ENCODE assay signal across 11 cellular contexts in the genomic region with DNA sequence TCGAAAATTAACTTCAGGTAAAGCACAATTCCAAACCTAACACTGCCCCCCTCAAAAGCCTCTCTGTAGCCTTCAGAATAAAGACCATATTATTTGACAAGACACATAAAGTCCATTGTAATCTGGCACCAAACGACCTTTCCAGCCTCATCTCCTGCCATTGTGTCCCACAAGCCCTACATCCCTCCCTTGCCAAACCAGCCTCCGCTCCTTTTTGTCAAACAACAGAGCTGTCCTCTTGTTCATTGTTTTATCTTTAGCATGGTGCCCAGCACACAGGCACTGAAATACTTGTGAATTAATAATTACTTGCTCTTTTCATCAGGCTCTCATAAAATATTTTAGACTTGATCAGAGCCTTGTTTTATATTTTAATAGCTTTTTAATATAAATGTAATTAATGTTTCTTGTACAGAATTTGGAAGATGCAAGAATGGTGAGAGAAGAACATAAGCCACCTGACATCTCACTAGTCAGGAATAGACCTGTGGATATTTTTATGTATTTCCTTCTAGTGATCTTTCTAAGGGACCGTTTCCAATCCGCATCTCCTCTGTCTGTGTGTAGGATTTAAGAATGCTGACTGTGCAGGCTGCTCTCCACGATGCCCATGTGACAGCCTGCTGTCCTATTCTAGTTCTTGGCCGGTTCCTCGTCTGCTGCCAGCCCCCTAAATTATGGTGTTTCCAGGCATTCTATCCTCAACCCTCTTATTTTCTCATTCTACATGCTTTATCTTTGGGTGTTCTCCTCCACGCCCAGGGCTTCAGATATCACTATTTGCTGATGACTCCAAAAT. TPM values are rescaled to one million over a fixed set of nuclear protein-coding genes. Genes with fewer than 3 reads are reported as not detected.
A peak's percentile ranks its signal among the peaks of the same experiment; 100 is the strongest.
DNase-seq lines count a peak whose midpoint lies in the region; ATAC-seq, FAIRE-seq and TF ChIP-seq lines count a peak whose summit lies in the region.
"Had no signal": no experiment of that assay in that cellular context is flagged by ENCODE, and none has a peak within 500 bp of the region (broad histone marks: within the 10 kb centered on the region; RNA-seq: fewer than 3 reads in every experiment).

No MANE protein-coding gene starts in this region.

- POLR2A ChIA-PET in HepG2 (lab: Yijun Ruan, JAX) = no interaction called here

- DNase-seq in activated CD4-positive, alpha-beta T cell treated with anti-CD3 and anti-CD28 coated beads for 48 hours = peak; percentile 32
- DNase-seq in activated CD4-positive, alpha-beta T cell treated with anti-CD3 and anti-CD28 coated beads for 1 hour = no peak
- DNase-seq in activated naive CD8-positive, alpha-beta T cell treated with anti-CD3 and anti-CD28 coated beads for 36 hours = no peak
- peak; percentile 34 for DNase-seq in HepG2 (ENCODE audit: low spot score)
- DNase-seq in effector CD4-positive, alpha-beta T cell = no peak
- DNase-seq in NCI-H1092 (lab: John Stamatoyannopoulos, UW) = no peak
- DNase-seq: NCI-H510A treated with DMSO at 0.1 percent for 48 hours had no signal

- peak overlapping the region; percentile 98 for H3K4me3 Mint-ChIP-seq in activated naive CD8-positive, alpha-beta T cell treated with anti-CD3 and anti-CD28 coated beads for 36 hours

- H3K9me3 ChIP-seq in HepG2 (ENCODE audit: low read length) (no peaks in the 10 kb centered on the region), subcutaneous abdominal adipose tissue (ENCODE audit: control insufficient read depth in 5 of 5, low read length in 5 of 5) (no peaks in the 10 kb centered on the region)

- peaks cover 43% of the 10 kb centered on the region for H3K36me3 Mint-ChIP-seq in activated naive CD8-positive, alpha-beta T cell treated with anti-CD3 and anti-CD28 coated beads for 36 hours

- no TSS peak for BruUV-seq in HepG2 (replicated peaks; lab: Mats Ljungman, UMichigan)

- H3K4me3 ChIP-seq in HepG2 (replicated peaks in 1 of 3; ENCODE audit: insufficient read depth in 1 of 3, low read depth in 2 of 3, low read length in 3 of 3) (no peak overlapping the region), subcutaneous abdominal adipose tissue (ENCODE audit: low read depth in 1 of 5, low read length in 5 of 5) (no peak overlapping the region)

- H3K27me3 ChIP-seq in HepG2 (ENCODE audit: control insufficient read depth in 1 of 2, insufficient read depth in 2 of 2, low read length in 2 of 2) = no peaks in the 10 kb centered on the region; a peak in 1 of 5 replicates
- no peaks in the 10 kb centered on the region for H3K27me3 ChIP-seq in subcutaneous abdominal adipose tissue (ENCODE audit: control insufficient read depth in 5 of 5, insufficient read depth in 4 of 5, low read length in 5 of 5)

- peak overlapping the region; percentile 76; the same call in 1 of the 2 replicates for H3K4me2 ChIP-seq in HepG2 (ENCODE audit: low read depth, low read length)

- ATAC-seq in HepG2 (no peak), GM21737 (IDR thresholded peaks at IDR 0.05; ENCODE audit: unreplicated experiment) (no peak)
- ATAC-seq: sciatic nerve had no signal

- no peaks in the 10 kb centered on the region for H3K27me3 Mint-ChIP-seq in activated naive CD8-positive, alpha-beta T cell treated with anti-CD3 and anti-CD28 coated beads for 36 hours

- H3K4me1 ChIP-seq in HepG2 (ENCODE audit: insufficient read depth, low read length) (peaks cover 41% of the 10 kb centered on the region), subcutaneous abdominal adipose tissue (ENCODE audit: control insufficient read depth in 5 of 5, insufficient read depth in 5 of 5, low read length in 5 of 5) (peaks cover 6 to 43% (median 25%) of the 10 kb centered on the region in 5 donors)

- in situ Hi-C loops in HepG2 (cut with HindIII; ENCODE audit: extremely low pct_ligation_motif_present, low pct_unique_long_range_greater_than_20kb) = no loop called here

- CTCF ChIA-PET in HepG2 (lab: Yijun Ruan, JAX; ENCODE audit: low intra/inter-chr PET ratio, low total read pairs) = no interaction called here

- H3K27ac Mint-ChIP-seq in activated naive CD8-positive, alpha-beta T cell treated with anti-CD3 and anti-CD28 coated beads for 36 hours = peak overlapping the region; percentile 100

- no peak for TF ChIP-seq POLR2A in HepG2 (IDR thresholded peaks at IDR 0.05; ENCODE audit: insufficient read depth in 1 of 2, low read depth in 2 of 2, low read length in 2 of 2)

- peaks cover 45% of the 10 kb centered on the region for H3K4me1 Mint-ChIP-seq in activated naive CD8-positive, alpha-beta T cell treated with anti-CD3 and anti-CD28 coated beads for 36 hours

- intact Hi-C loops in HepG2 (cut with micrococcal nuclease; ENCODE audit: unreplicated experiment) = loop anchor here (1.0 to 10.0 kb wide), 2 partner anchors 167 to 209 kb away; a partner anchor contains a TSS

- H4K20me1 ChIP-seq in HepG2 (ENCODE audit: insufficient read depth, low read length) = no peaks in the 10 kb centered on the region

- H3K36me3 ChIP-seq in HepG2 (replicated peaks in 1 of 2; ENCODE audit: control insufficient read depth in 1 of 2, insufficient read depth in 2 of 2, low read length in 2 of 2) (no peaks in the 10 kb centered on the region), subcutaneous abdominal adipose tissue (ENCODE audit: control insufficient read depth in 5 of 5, insufficient read depth in 5 of 5, low read length in 5 of 5) (peaks cover 0 to 2% (median 0%) of the 10 kb centered on the region in 5 donors)

- no peaks in the 10 kb centered on the region for H3K9me3 Mint-ChIP-seq in activated naive CD8-positive, alpha-beta T cell treated with anti-CD3 and anti-CD28 coated beads for 36 hours

- no peak overlapping the region for H2AFZ ChIP-seq in HepG2 (ENCODE audit: low read length)

- TF ChIP-seq EP300 in HepG2 (IDR thresholded peaks at IDR 0.05; ENCODE audit: low read depth in 2 of 2, low read length in 2 of 2) (no peak), HepG2 (CRISPR knock-in tag; IDR thresholded peaks at IDR 0.05; ENCODE audit: borderline replicate concordance) (no peak)

- no peak for TF ChIP-seq RAD21 in HepG2 (CRISPR knock-in tag; IDR thresholded peaks at IDR 0.05)

- TF ChIP-seq CTCF in HepG2 (CRISPR knock-in tag; IDR thresholded peaks at IDR 0.05) = no peak

- H3K27ac ChIP-seq in HepG2 (ENCODE audit: extremely low read length, insufficient read depth, low read length) = no peak overlapping the region
- H3K27ac ChIP-seq in subcutaneous abdominal adipose tissue (ENCODE audit: low read depth, low read length) = peak overlapping the region; percentile 100

- FAIRE-seq in HepG2 (lab: Jason Lieb, UNC) = no peak
- FAIRE-seq: TTC549 had no signal

- WGBS in HepG2 (ENCODE audit: low lambda C conversion rate) = 79% methylated on average over 9 of the region's 9 CpGs

- H3K9ac ChIP-seq in HepG2 (ENCODE audit: insufficient read depth, low read depth, low read length) (no peak overlapping the region), subcutaneous abdominal adipose tissue (ENCODE audit: low read length in 5 of 5) (no peak overlapping the region)

- H3K79me2 ChIP-seq in HepG2 (ENCODE audit: insufficient read depth, low read length) = peaks cover 22% of the 10 kb centered on the region

TF ChIP-seq in HepG2, 621 proteins besides CTCF, POLR2A, EP300 and RAD21 (continues in another document):
- TF ChIP-seq, protein P1, sequence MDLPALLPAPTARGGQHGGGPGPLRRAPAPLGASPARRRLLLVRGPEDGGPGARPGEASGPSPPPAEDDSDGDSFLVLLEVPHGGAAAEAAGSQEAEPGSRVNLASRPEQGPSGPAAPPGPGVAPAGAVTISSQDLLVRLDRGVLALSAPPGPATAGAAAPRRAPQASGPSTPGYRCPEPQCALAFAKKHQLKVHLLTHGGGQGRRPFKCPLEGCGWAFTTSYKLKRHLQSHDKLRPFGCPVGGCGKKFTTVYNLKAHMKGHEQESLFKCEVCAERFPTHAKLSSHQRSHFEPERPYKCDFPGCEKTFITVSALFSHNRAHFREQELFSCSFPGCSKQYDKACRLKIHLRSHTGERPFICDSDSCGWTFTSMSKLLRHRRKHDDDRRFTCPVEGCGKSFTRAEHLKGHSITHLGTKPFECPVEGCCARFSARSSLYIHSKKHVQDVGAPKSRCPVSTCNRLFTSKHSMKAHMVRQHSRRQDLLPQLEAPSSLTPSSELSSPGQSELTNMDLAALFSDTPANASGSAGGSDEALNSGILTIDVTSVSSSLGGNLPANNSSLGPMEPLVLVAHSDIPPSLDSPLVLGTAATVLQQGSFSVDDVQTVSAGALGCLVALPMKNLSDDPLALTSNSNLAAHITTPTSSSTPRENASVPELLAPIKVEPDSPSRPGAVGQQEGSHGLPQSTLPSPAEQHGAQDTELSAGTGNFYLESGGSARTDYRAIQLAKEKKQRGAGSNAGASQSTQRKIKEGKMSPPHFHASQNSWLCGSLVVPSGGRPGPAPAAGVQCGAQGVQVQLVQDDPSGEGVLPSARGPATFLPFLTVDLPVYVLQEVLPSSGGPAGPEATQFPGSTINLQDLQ (CRISPR knock-in tag; IDR thresholded peaks at IDR 0.05) = no peak
- TF ChIP-seq HNF4A (CRISPR knock-in tag; IDR thresholded peaks at IDR 0.05) (no peak), SOX13 (IDR thresholded peaks at IDR 0.05) (no peak), SOX13 (CRISPR knock-in tag; conservative IDR thresholded peaks at IDR 0.05 in 1 of 2, IDR thresholded peaks at IDR 0.05 in 1 of 2) (peak in 1 of 2 experiments; percentile 71; a peak in 2 of 4 replicates)

RNA-seq across cellular contexts. Expression of a gene that starts 3.0 kb away (rescaled TPM):
- 10 to 100 TPM; 49.1 to 61.4 TPM for total RNA-seq in activated naive CD8-positive, alpha-beta T cell treated with anti-CD3 and anti-CD28 coated beads for 36 hours
- total RNA-seq in HepG2 (2016; rRNA removed; fragmentation: Illumina TruSeq; extraction: Trizol) = 15.5 and 24.8 TPM in 2 replicates
- total RNA-seq in HepG2 (2016; cell fraction: cytosol; rRNA removed; fragmentation: Illumina TruSeq; extraction: Trizol; ENCODE audit: low read depth) = 5.4 TPM in 2 replicates
- 17.9 and 20.9 TPM in 2 replicates for total RNA-seq in HepG2 (2016; cell fraction: insoluble cytoplasmic fraction; rRNA removed; fragmentation: Illumina TruSeq; extraction: Trizol)
- total RNA-seq in HepG2 (2016; cell fraction: membrane; rRNA removed; fragmentation: Illumina TruSeq; extraction: Trizol) = 7.7 and 9.9 TPM in 2 replicates
- total RNA-seq in HepG2 (2016; cell fraction: nucleus; rRNA removed; fragmentation: Illumina TruSeq; extraction: Trizol) = 17.7 and 22.0 TPM in 2 replicates
- polyA plus RNA-seq in HepG2 (2011; rRNA removed) = 26.0 and 28.8 TPM in 2 replicates
- polyA plus RNA-seq in HepG2 (2011; cell fraction: cytosol; rRNA removed) = 21.1 and 25.7 TPM in 2 replicates
- 16.4 and 17.7 TPM in 2 replicates for polyA plus RNA-seq in HepG2 (2011; cell fraction: nucleus; rRNA removed)
- 21.7 and 29.0 TPM in 2 replicates for polyA plus RNA-seq in HepG2 (2012)
- 1.6 and 1.8 TPM in 2 replicates for polyA plus RNA-seq in HepG2 (2016; cell fraction: cytosol; fragmentation: Illumina TruSeq; extraction: Trizol; ENCODE audit: low read depth)
- polyA plus RNA-seq in HepG2 (2016; cell fraction: insoluble cytoplasmic fraction; fragmentation: Illumina TruSeq; extraction: Trizol; ENCODE audit: low read depth) = 24.7 and 29.5 TPM in 2 replicates
- polyA plus RNA-seq in HepG2 (2016; cell fraction: membrane; fragmentation: Illumina TruSeq; extraction: Trizol; ENCODE audit: low read depth) = 4.4 and 4.5 TPM in 2 replicates
- polyA plus RNA-seq in HepG2 (2016; cell fraction: nucleus; fragmentation: Illumina TruSeq; extraction: Trizol; ENCODE audit: insufficient read depth, low read depth) = 14.4 and 16.3 TPM in 2 replicates
- 18.1 and 29.1 TPM in 2 replicates for polyA minus RNA-seq in HepG2 (2011; rRNA and poly(A)+ RNA removed; ENCODE audit: low replicate concordance)
- polyA minus RNA-seq in HepG2 (2011; cell fraction: cytosol; rRNA and poly(A)+ RNA removed) = 29.9 and 31.0 TPM in 2 replicates
- 43.4 and 57.2 TPM in 2 replicates for polyA minus RNA-seq in HepG2 (2011; cell fraction: nucleus; rRNA and poly(A)+ RNA removed)

Comparison
In these comparisons a context has a peak if more than half of its experiments do, and no peak if none do; other contexts are left out.
1. DNase-seq: peak in activated CD4-positive, alpha-beta T cell treated with anti-CD3 and anti-CD28 coated beads for 48 hours (single experiment) and HepG2 (single experiment); none in activated CD4-positive, alpha-beta T cell treated with anti-CD3 and anti-CD28 coated beads for 1 hour (single experiment), activated naive CD8-positive, alpha-beta T cell treated with anti-CD3 and anti-CD28 coated beads for 36 hours (single experiment), effector CD4-positive, alpha-beta T cell (single experiment) and NCI-H1092 (single experiment).